In genomic region chr6:164477126-164477525, GRCh38 we compare ENCODE assay signal across 32 cellular contexts.
"Had no signal": no experiment of that assay in that cellular context is flagged by ENCODE, and none has a peak within 500 bp of the region (broad histone marks: within the 10 kb centered on the region; RNA-seq: fewer than 3 reads in every experiment).

No MANE protein-coding gene starts in this region.

- H3K9me3 ChIP-seq: body of pancreas, gastroesophageal sphincter, psoas muscle, sigmoid colon, stomach, suprapubic skin, tibial artery had no signal

- H3K9ac ChIP-seq: neural progenitor cell, parathyroid adenoma had no signal

- H3K27ac ChIP-seq: body of pancreas, gastroesophageal sphincter, hepatocyte, parathyroid adenoma, psoas muscle, sigmoid colon, stomach, suprapubic skin, tibial artery, WERI-Rb-1 had no signal

- H3K27me3 ChIP-seq: body of pancreas, gastroesophageal sphincter, hepatocyte, neural progenitor cell, sigmoid colon, stomach, suprapubic skin, tibial artery had no signal

- H3K4me2 ChIP-seq: hepatocyte, neural progenitor cell had no signal

- DNase-seq: activated CD4-positive, alpha-beta memory T cell treated with anti-CD3 and anti-CD28 coated beads, Interleukin-2, amount 10 ng/mL, durations not matched to agents 7 days and 5 days; activated CD4-positive, alpha-beta T cell treated with anti-CD3 and anti-CD28 coated beads, Interleukin-2, amount 10 ng/mL, durations not matched to agents 24 days and 14 days; activated CD4-positive, CD25-positive, alpha-beta regulatory T cell treated with anti-CD3 and anti-CD28 coated beads, Interleukin-2, amount 50 U/mL, for 72 hours; activated CD8-positive, alpha-beta memory T cell treated with anti-CD3 and anti-CD28 coated beads, Interleukin-2, amount 50 U/mL, for 48 hours; activated gamma-delta T cell; activated naive CD4-positive, alpha-beta T cell treated with anti-CD3 and anti-CD28 coated beads, Interleukin-2, amount 10 ng/mL, durations not matched to agents 7 days and 5 days; activated T-cell treated with anti-CD3 and anti-CD28 coated beads, Interleukin-2, amount 50 U/mL, for 24 hours; amniotic stem cell; body of pancreas; cortex of kidney; effector memory CD8-positive, alpha-beta T cell; erythroblast; left colon; mammary epithelial cell; natural killer cell; occipital lobe; psoas muscle; sigmoid colon; stimulated activated CD4-positive, alpha-beta T cell treated with anti-CD3 and anti-CD28 coated beads, Interleukin-1b, Interleukin-23, amount 100 ng/mL, for 48 hours; stimulated activated CD4-positive, alpha-beta T cell treated with anti-CD3 and anti-CD28 coated beads, Interleukin-4, amount 100 ng/mL, for 4 hours; stimulated activated naive B cell treated with anti-CD40 and anti-IgM and Interleukin-4, amounts not matched to agents 10 μg/mL and 1 μg/mL and 100 μg/mL, for 72 hours; stomach; T-helper 17 cell; T1000; tibial artery; WERI-Rb-1 had no signal

- H3K4me1 ChIP-seq: body of pancreas, gastroesophageal sphincter, parathyroid adenoma, psoas muscle, sigmoid colon, stomach, suprapubic skin, tibial artery had no signal

- H3K27me3 Mint-ChIP-seq: activated CD4-positive, alpha-beta memory T cell treated with anti-CD3 and anti-CD28 coated beads, Interleukin-2, amount 10 ng/mL, durations not matched to agents 7 days and 5 days; activated CD4-positive, alpha-beta T cell treated with anti-CD3 and anti-CD28 coated beads, Interleukin-2, amount 10 ng/mL, durations not matched to agents 24 days and 14 days; activated naive CD4-positive, alpha-beta T cell treated with anti-CD3 and anti-CD28 coated beads, Interleukin-2, amount 10 ng/mL, durations not matched to agents 7 days and 5 days; activated T-cell treated with anti-CD3 and anti-CD28 coated beads, Interleukin-2, amount 50 U/mL, for 24 hours; effector memory CD8-positive, alpha-beta T cell; stimulated activated naive B cell treated with anti-CD40 and anti-IgM and Interleukin-4, amounts not matched to agents 10 μg/mL and 1 μg/mL and 100 μg/mL, for 72 hours; T-helper 17 cell had no signal

- H3K4me1 Mint-ChIP-seq: activated CD4-positive, alpha-beta memory T cell treated with anti-CD3 and anti-CD28 coated beads, Interleukin-2, amount 10 ng/mL, durations not matched to agents 7 days and 5 days; activated CD4-positive, alpha-beta T cell treated with anti-CD3 and anti-CD28 coated beads, Interleukin-2, amount 10 ng/mL, durations not matched to agents 24 days and 14 days; activated naive CD4-positive, alpha-beta T cell treated with anti-CD3 and anti-CD28 coated beads, Interleukin-2, amount 10 ng/mL, durations not matched to agents 7 days and 5 days; natural killer cell; stimulated activated naive B cell treated with anti-CD40 and anti-IgM and Interleukin-4, amounts not matched to agents 10 μg/mL and 1 μg/mL and 100 μg/mL, for 72 hours; T-helper 17 cell had no signal

- H3K4me3 ChIP-seq: body of pancreas, gastroesophageal sphincter, hepatocyte, neural progenitor cell, psoas muscle, sigmoid colon, smooth muscle cell, stomach, suprapubic skin, tibial artery had no signal

- H3K4me3 Mint-ChIP-seq: activated CD4-positive, alpha-beta memory T cell treated with anti-CD3 and anti-CD28 coated beads, Interleukin-2, amount 10 ng/mL, durations not matched to agents 7 days and 5 days; activated CD4-positive, alpha-beta T cell treated with anti-CD3 and anti-CD28 coated beads, Interleukin-2, amount 10 ng/mL, durations not matched to agents 24 days and 14 days; activated naive CD4-positive, alpha-beta T cell treated with anti-CD3 and anti-CD28 coated beads, Interleukin-2, amount 10 ng/mL, durations not matched to agents 7 days and 5 days; activated T-cell treated with anti-CD3 and anti-CD28 coated beads, Interleukin-2, amount 50 U/mL, for 24 hours; effector memory CD8-positive, alpha-beta T cell; natural killer cell; neural progenitor cell; stimulated activated naive B cell treated with anti-CD40 and anti-IgM and Interleukin-4, amounts not matched to agents 10 μg/mL and 1 μg/mL and 100 μg/mL, for 72 hours; T-helper 17 cell had no signal

- H2AFZ ChIP-seq: hepatocyte, neural progenitor cell, parathyroid adenoma had no signal

- H3K79me2 ChIP-seq: hepatocyte, parathyroid adenoma had no signal

- H3K27ac Mint-ChIP-seq: activated CD4-positive, alpha-beta memory T cell treated with anti-CD3 and anti-CD28 coated beads, Interleukin-2, amount 10 ng/mL, durations not matched to agents 7 days and 5 days; activated CD4-positive, alpha-beta T cell treated with anti-CD3 and anti-CD28 coated beads, Interleukin-2, amount 10 ng/mL, durations not matched to agents 24 days and 14 days; activated naive CD4-positive, alpha-beta T cell treated with anti-CD3 and anti-CD28 coated beads, Interleukin-2, amount 10 ng/mL, durations not matched to agents 7 days and 5 days; activated T-cell treated with anti-CD3 and anti-CD28 coated beads, Interleukin-2, amount 50 U/mL, for 24 hours; effector memory CD8-positive, alpha-beta T cell; natural killer cell; neural progenitor cell; stimulated activated naive B cell treated with anti-CD40 and anti-IgM and Interleukin-4, amounts not matched to agents 10 μg/mL and 1 μg/mL and 100 μg/mL, for 72 hours; T-helper 17 cell had no signal

- H3K36me3 Mint-ChIP-seq: activated naive CD4-positive, alpha-beta T cell treated with anti-CD3 and anti-CD28 coated beads, Interleukin-2, amount 10 ng/mL, durations not matched to agents 7 days and 5 days; neural progenitor cell; stimulated activated naive B cell treated with anti-CD40 and anti-IgM and Interleukin-4, amounts not matched to agents 10 μg/mL and 1 μg/mL and 100 μg/mL, for 72 hours had no signal

- H3K9me3 Mint-ChIP-seq: activated CD4-positive, alpha-beta T cell treated with anti-CD3 and anti-CD28 coated beads, Interleukin-2, amount 10 ng/mL, durations not matched to agents 24 days and 14 days; activated T-cell treated with anti-CD3 and anti-CD28 coated beads, Interleukin-2, amount 50 U/mL, for 24 hours had no signal

- H3K36me3 ChIP-seq: gastroesophageal sphincter, neural progenitor cell, sigmoid colon, stomach, suprapubic skin, tibial artery, WERI-Rb-1 had no signal
